ENCODE assay signal across 8 cellular contexts in genomic region chr1:54950361-54951163, GRCh38. TPM values are rescaled to one million over a fixed set of nuclear protein-coding genes. Genes with fewer than 3 reads are reported as not detected.
DNase-seq lines count a peak whose midpoint lies in the region; ATAC-seq lines count a peak whose summit lies in the region.

No MANE protein-coding gene starts in this region.

- H3K36me3 ChIP-seq in mucosa of stomach (ENCODE audit: control insufficient read depth, insufficient read depth, low read length): no peaks in the 10 kb centered on the region

- H3K4me1 ChIP-seq in mucosa of stomach (ENCODE audit: control insufficient read depth, insufficient read depth, low read length): peaks cover 11% of the 10 kb centered on the region

- ATAC-seq in esophagus mucosa (peak; percentile 80), HG03439 (IDR thresholded peaks at IDR 0.05; ENCODE audit: unreplicated experiment) (no peak)

- DNase-seq in DMS79 (lab: John Stamatoyannopoulos, UW) (peak; percentile 43), HS-27A (ENCODE audit: low read depth) (peak; percentile 59), NCI-H82 (lab: John Stamatoyannopoulos, UW) (peak; percentile 88)
- peak; percentile 79 for DNase-seq in activated CD8-positive, alpha-beta memory T cell treated with anti-CD3 and anti-CD28 coated beads, Interleukin-2, amount 50 U/mL, for 48 hours
- DNase-seq in stimulated activated CD8-positive, alpha-beta memory T cell treated with anti-CD3 and anti-CD28 coated beads, Interleukin-7, amount 100 ng/mL, for 48 hours (ENCODE audit: extremely low read depth in 1 of 2, low read depth in 1 of 2): peak; percentile 10 to 19

- no peaks in the 10 kb centered on the region for H3K9me3 ChIP-seq in mucosa of stomach (ENCODE audit: control insufficient read depth, low read length)

- no peaks in the 10 kb centered on the region for H3K27me3 ChIP-seq in mucosa of stomach (ENCODE audit: control insufficient read depth, insufficient read depth, low read length)

- H3K9ac ChIP-seq in mucosa of stomach (ENCODE audit: low read length): peak overlapping the region; percentile 9

- H3K4me3 ChIP-seq in mucosa of stomach (ENCODE audit: low read length): no peak overlapping the region

RNA-seq across cellular contexts. Expression of gene TMEM61, which starts 29.9 kb away (rescaled TPM):
- total RNA-seq in esophagus mucosa: 1.4 TPM

RNA-seq across cellular contexts. Expression of gene BSND, which starts 48.2 kb away (rescaled TPM):
- not detected for total RNA-seq in esophagus mucosa

Comparison
In these comparisons a context has a peak if more than half of its experiments do, and no peak if none do; other contexts are left out.
1. DNase-seq: peak in every context shown above with its lines; median percentile 88 in NCI-H82; 79 in activated CD8-positive, alpha-beta memory T cell treated with anti-CD3 and anti-CD28 coated beads, Interleukin-2, amount 50 U/mL, for 48 hours; 59 in HS-27A; 43 in DMS79; 14 in stimulated activated CD8-positive, alpha-beta memory T cell treated with anti-CD3 and anti-CD28 coated beads, Interleukin-7, amount 100 ng/mL, for 48 hours.